In the genomic region with DNA sequence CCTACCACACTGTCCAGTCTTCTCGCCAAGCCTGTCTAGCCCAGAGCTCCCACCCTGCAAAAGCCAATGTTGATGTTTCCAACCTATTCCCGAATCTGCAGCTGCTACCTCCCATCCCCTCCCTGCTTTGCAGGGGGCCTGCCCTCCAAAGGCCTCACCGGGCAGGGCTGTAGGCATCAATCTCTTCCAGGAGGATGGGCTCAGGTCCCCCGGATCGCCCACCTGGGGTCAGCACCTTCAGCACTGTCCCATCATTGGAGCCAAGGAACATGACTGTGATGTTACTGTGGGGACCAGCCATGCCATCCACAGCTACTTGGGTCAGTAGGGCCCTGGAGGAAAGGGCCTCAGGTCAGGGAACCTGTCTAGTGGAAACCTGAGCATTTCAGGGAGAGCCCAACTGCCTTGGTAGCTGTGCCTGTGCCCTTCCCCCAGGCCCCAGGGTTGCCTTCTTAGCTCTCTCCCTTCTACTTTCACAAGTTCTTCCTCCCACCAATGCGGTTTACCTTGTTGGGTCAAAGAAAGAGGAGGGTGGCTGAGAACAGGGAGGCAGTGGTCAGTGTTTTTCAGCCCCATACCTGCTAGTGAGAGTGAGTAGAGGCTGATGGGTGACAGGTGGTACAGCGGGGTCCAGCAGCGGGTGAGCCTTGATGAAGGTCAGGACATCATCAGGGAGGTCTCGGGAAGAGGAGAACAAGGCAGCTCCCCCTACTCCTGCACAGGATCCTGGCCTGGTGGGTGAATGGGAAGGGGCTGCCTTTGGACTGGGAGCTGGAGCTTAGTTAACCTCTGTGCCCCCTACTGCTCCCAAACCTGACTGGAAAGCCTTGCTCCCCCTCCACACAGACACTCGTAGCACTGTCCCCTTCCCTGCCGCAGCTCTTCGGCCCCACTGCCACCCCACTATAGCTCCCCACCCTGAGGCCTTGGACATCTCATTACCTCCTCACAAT, we compare ENCODE assay signal across 19 cellular contexts. TPM values are rescaled to one million over a fixed set of nuclear protein-coding genes. Genes with fewer than 3 reads are reported as not detected.
DNase-seq lines count a peak whose midpoint lies in the region; ATAC-seq and TF ChIP-seq lines count a peak whose summit lies in the region.
"Had no signal": no experiment of that assay in that cellular context is flagged by ENCODE, and none has a peak within 500 bp of the region (broad histone marks: within the 10 kb centered on the region; RNA-seq: fewer than 3 reads in every experiment).

No MANE protein-coding gene starts in this region.

- POLR2A ChIA-PET in activated CD8-positive, alpha-beta T cell treated with anti-CD3 and anti-CD28 coated beads for 36 hours (lab: Charles Lee), result interaction anchor here (0.9 to 1.6 kb wide), 4 partner anchors 10 to 54 kb away, joined by 3 to 4 read pairs (median 3); partner anchors contain the start of genes TNFAIP8L2 and VPS72

- no peaks in the 10 kb centered on the region for H3K27me3 ChIP-seq in WERI-Rb-1 (ENCODE audit: insufficient read depth, low read depth, severe bottlenecking)
- H3K27me3 ChIP-seq: upper lobe of right lung had no signal

- H3K4me1 Mint-ChIP-seq in activated CD8-positive, alpha-beta T cell treated with anti-CD3 and anti-CD28 coated beads for 36 hours (ENCODE audit: low read depth), result peaks cover 11% of the 10 kb centered on the region

- CTCF ChIA-PET in activated CD8-positive, alpha-beta T cell treated with anti-CD3 and anti-CD28 coated beads for 36 hours (lab: Charles Lee), result interaction anchor here (0.6 to 2.3 kb wide), 7 partner anchors 10 to 36 kb away, joined by 3 to 7 read pairs (median 4); partner anchors contain the start of genes SEMA6C and TNFAIP8L2

- no peak for ATAC-seq in sciatic nerve
- no peak for ATAC-seq in activated CD8-positive, alpha-beta T cell treated with anti-CD3 and anti-CD28 coated beads for 36 hours
- no peak for ATAC-seq in HG02642 (IDR thresholded peaks at IDR 0.05; ENCODE audit: poor library complexity, unreplicated experiment)
- ATAC-seq: upper lobe of right lung had no signal

- H3K4me3 Mint-ChIP-seq in activated CD8-positive, alpha-beta T cell treated with anti-CD3 and anti-CD28 coated beads for 36 hours, result no peak overlapping the region
- H3K4me3 Mint-ChIP-seq: memory B cell, nephron progenitor cell had no signal

- H3K36me3 ChIP-seq in WERI-Rb-1, result peaks cover 96% of the 10 kb centered on the region
- H3K36me3 ChIP-seq: upper lobe of right lung had no signal

- no peak overlapping the region for H3K4me3 ChIP-seq in WERI-Rb-1 (ENCODE audit: low read depth, low read length)
- H3K4me3 ChIP-seq: BLaER1 treated with 17β-estradiol and CSF1 and Interleukin-3, amounts not matched to agents 10 nM and 100 nM; stomach; upper lobe of right lung had no signal

- H3K27ac ChIP-seq in WERI-Rb-1, result no peak overlapping the region
- H3K27ac ChIP-seq: BLaER1 treated with 17β-estradiol and CSF1 and Interleukin-3, amounts not matched to agents 10 nM and 100 nM; stomach; upper lobe of right lung had no signal

- H3K9me3 Mint-ChIP-seq in activated CD8-positive, alpha-beta T cell treated with anti-CD3 and anti-CD28 coated beads for 36 hours, result no peaks in the 10 kb centered on the region
- H3K9me3 Mint-ChIP-seq: memory B cell, nephron progenitor cell had no signal

- peak; percentile 32 for DNase-seq in NCI-H82 (lab: John Stamatoyannopoulos, UW)
- DNase-seq in NCI-H82 treated with DMSO at 0.1 percent for 48 hours (lab: John Stamatoyannopoulos, UW; ENCODE audit: unreplicated experiment), result no peak
- peak; percentile 79 for DNase-seq in WERI-Rb-1
- peak; percentile 37 for DNase-seq in sciatic nerve (ENCODE audit: low spot score)
- DNase-seq in activated CD8-positive, alpha-beta T cell treated with anti-CD3 and anti-CD28 coated beads for 36 hours, result no peak
- DNase-seq: 8988T; activated effector memory CD4-positive, alpha-beta T cell treated with Interleukin-2 at 50 U/mL for 16 hours; NCI-H1436; nephron progenitor cell; Right ventricle myocardium superior; stimulated activated CD4-positive, alpha-beta T cell treated with anti-CD3 and anti-CD28 coated beads, Interleukin-15, amount 100 ng/mL, for 24 hours; stomach; T-helper 2 cell; upper lobe of right lung had no signal

- TF ChIP-seq CTCF in WERI-Rb-1 (IDR thresholded peaks at IDR 0.05; ENCODE audit: low read depth, low read length), result peak; percentile 85
- TF ChIP-seq CTCF in activated CD8-positive, alpha-beta T cell treated with anti-CD3 and anti-CD28 coated beads for 36 hours (IDR thresholded peaks at IDR 0.05), result no peak

- intact Hi-C loops in sciatic nerve (cut with DNase I), result no loop called here
- intact Hi-C loops in activated CD8-positive, alpha-beta T cell treated with anti-CD3 and anti-CD28 coated beads for 36 hours (cut with micrococcal nuclease), result no loop called here

- no peaks in the 10 kb centered on the region for H3K36me3 Mint-ChIP-seq in activated CD8-positive, alpha-beta T cell treated with anti-CD3 and anti-CD28 coated beads for 36 hours (ENCODE audit: low read depth)
- H3K36me3 Mint-ChIP-seq: memory B cell had no signal

- H3K9me3 ChIP-seq in WERI-Rb-1 (ENCODE audit: severe bottlenecking), result no peaks in the 10 kb centered on the region
- H3K9me3 ChIP-seq: BLaER1 treated with 17β-estradiol and CSF1 and Interleukin-3, amounts not matched to agents 10 nM and 100 nM; stomach; upper lobe of right lung had no signal

- H3K27me3 Mint-ChIP-seq in activated CD8-positive, alpha-beta T cell treated with anti-CD3 and anti-CD28 coated beads for 36 hours, result no peaks in the 10 kb centered on the region
- H3K27me3 Mint-ChIP-seq: memory B cell had no signal

- no peak overlapping the region for H3K27ac Mint-ChIP-seq in activated CD8-positive, alpha-beta T cell treated with anti-CD3 and anti-CD28 coated beads for 36 hours
- H3K27ac Mint-ChIP-seq: memory B cell, nephron progenitor cell had no signal

RNA-seq across cellular contexts. Expression of gene SEMA6C, which starts 10.7 kb away (rescaled TPM):
- total RNA-seq in sciatic nerve, result 33.5 TPM
- 1 to 10 TPM; 3.4 to 3.7 TPM for total RNA-seq in activated CD8-positive, alpha-beta T cell treated with anti-CD3 and anti-CD28 coated beads for 36 hours

RNA-seq across cellular contexts. Expression of gene TNFAIP8L2, which starts 20.7 kb away (rescaled TPM):
- total RNA-seq in sciatic nerve, result 3.9 TPM
- 10 to 100 TPM; 16.1 to 17.5 TPM for total RNA-seq in activated CD8-positive, alpha-beta T cell treated with anti-CD3 and anti-CD28 coated beads for 36 hours
- total RNA-seq: renal cortical epithelial cell had no signal

RNA-seq across cellular contexts. Expression of gene LYSMD1, which starts 30.0 kb away (rescaled TPM):
- 10.6 TPM for total RNA-seq in sciatic nerve
- 1 to 10 TPM; 4.5 TPM for total RNA-seq in activated CD8-positive, alpha-beta T cell treated with anti-CD3 and anti-CD28 coated beads for 36 hours

RNA-seq across cellular contexts. Expression of gene SCNM1, which starts 30.2 kb away (rescaled TPM):
- total RNA-seq in sciatic nerve, result 25.9 TPM
- 10 to 100 TPM; 57.0 to 59.6 TPM for total RNA-seq in activated CD8-positive, alpha-beta T cell treated with anti-CD3 and anti-CD28 coated beads for 36 hours

RNA-seq across cellular contexts. Expression of gene TMOD4, which starts 40.1 kb away (rescaled TPM):
- 0.76 TPM for total RNA-seq in sciatic nerve
- 1 to 10 TPM; 1.9 to 2.5 TPM for total RNA-seq in activated CD8-positive, alpha-beta T cell treated with anti-CD3 and anti-CD28 coated beads for 36 hours
- total RNA-seq: cerebellum, renal cortical epithelial cell, Right ventricle myocardium superior, stomach, upper lobe of right lung had no signal

Comparison
In these comparisons a context has a peak if more than half of its experiments do, and no peak if none do; other contexts are left out.
1. DNase-seq: peak in NCI-H82 (single experiment), WERI-Rb-1 (single experiment) and sciatic nerve (single experiment); none in NCI-H82 treated with DMSO at 0.1 percent for 48 hours (single experiment) and activated CD8-positive, alpha-beta T cell treated with anti-CD3 and anti-CD28 coated beads for 36 hours (single experiment).